ENCODE assay signal across 8 cellular contexts in the genomic region with DNA sequence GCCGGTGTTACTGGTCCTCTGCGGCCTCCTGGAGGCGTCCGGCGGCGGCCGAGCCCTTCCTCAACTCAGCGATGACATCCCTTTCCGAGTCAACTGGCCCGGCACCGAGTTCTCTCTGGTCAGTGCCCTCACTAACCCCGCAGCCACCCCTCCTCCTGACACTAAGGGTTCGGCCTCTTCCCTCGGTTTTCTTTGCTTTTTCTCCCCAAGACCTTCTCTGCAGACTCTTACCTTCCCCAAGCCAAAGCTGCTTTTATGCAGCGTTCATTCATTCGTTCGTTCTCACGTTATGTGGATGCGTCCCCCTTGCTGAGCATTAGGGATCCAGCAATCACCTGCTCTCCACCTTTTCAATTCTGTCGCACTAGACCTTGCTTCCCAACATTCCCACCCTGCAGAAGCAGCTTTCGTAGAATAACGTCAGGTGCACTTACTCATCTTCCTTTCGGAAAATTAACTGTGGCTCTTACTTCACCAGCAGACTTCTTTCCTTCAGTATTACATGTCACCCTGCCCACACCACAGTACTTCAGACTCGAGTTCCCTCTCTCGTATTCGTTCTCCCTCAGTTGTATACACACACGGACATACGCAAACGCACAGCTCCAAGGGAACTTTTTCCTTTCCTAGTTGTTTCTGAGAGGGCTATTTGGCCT. TPM values are rescaled to one million over a fixed set of nuclear protein-coding genes. Genes with fewer than 3 reads are reported as not detected.
DNase-seq lines count a peak whose midpoint lies in the region; ATAC-seq lines count a peak whose summit lies in the region.

No MANE protein-coding gene starts in this region.

- H3K4me3 ChIP-seq in iPS DF 6.9 (ENCODE audit: low read length) (peak overlapping the region; percentile 90), skeletal muscle cell (ENCODE audit: low read depth, low read length) (peak overlapping the region; percentile 100)

- DNase-seq in stimulated activated CD8-positive, alpha-beta memory T cell treated with anti-CD3 and anti-CD28 coated beads, Interleukin-12 subunit alpha, Interleukin-12 subunit beta, amount 100 ng/mL, for 1 hour (ENCODE audit: low read depth): peak; percentile 1
- DNase-seq in stimulated activated CD8-positive, alpha-beta memory T cell treated with anti-CD3 and anti-CD28 coated beads, Interleukin-4, amount 100 ng/mL, for 48 hours: no peak
- DNase-seq in MV-4-11 (lab: John Stamatoyannopoulos, UW) (peak; percentile 13), amniotic epithelial cell (ENCODE audit: low read depth) (peak; percentile 39), iPS DF 6.9 (ENCODE audit: low read depth, low spot score) (no peak), skeletal muscle cell (ENCODE audit: low read depth) (no peak), occipital lobe (lab: John Stamatoyannopoulos, UW) (no peak)

- H3K27me3 ChIP-seq in iPS DF 6.9 (ENCODE audit: control insufficient read depth, insufficient read depth, low read length): no peaks in the 10 kb centered on the region

- ATAC-seq in HG02623 (IDR thresholded peaks at IDR 0.05; ENCODE audit: unreplicated experiment): peak; percentile 40

- WGBS in iPS DF 6.9 (ENCODE audit: insufficient coverage, insufficient read length): no CpG with 5 or more reads among the region's 29 CpGs

- no peaks in the 10 kb centered on the region for H3K4me1 ChIP-seq in iPS DF 6.9 (ENCODE audit: control insufficient read depth, insufficient read depth, low read length)

- no peaks in the 10 kb centered on the region for H3K36me3 ChIP-seq in iPS DF 6.9 (ENCODE audit: control insufficient read depth, insufficient read depth, low read length)

- H3K9me3 ChIP-seq in iPS DF 6.9 (ENCODE audit: control insufficient read depth, insufficient read depth, low read length): no peaks in the 10 kb centered on the region

- no peak overlapping the region for H3K27ac ChIP-seq in iPS DF 6.9 (ENCODE audit: low read length)

RNA-seq across cellular contexts. Expression of a gene that starts 0.5 kb away (rescaled TPM):
- 62.5 TPM for total RNA-seq in occipital lobe

RNA-seq across cellular contexts. Expression of a gene that starts 0.6 kb away (rescaled TPM):
- 130 TPM for total RNA-seq in occipital lobe

RNA-seq across cellular contexts. Expression of a gene that starts 19.8 kb away (rescaled TPM):
- 5.3 TPM for total RNA-seq in occipital lobe

Comparison
In these comparisons a context has a peak if more than half of its experiments do, and no peak if none do; other contexts are left out.
1. DNase-seq: peak in stimulated activated CD8-positive, alpha-beta memory T cell treated with anti-CD3 and anti-CD28 coated beads, Interleukin-12 subunit alpha, Interleukin-12 subunit beta, amount 100 ng/mL, for 1 hour (single experiment), MV-4-11 (single experiment) and amniotic epithelial cell (single experiment); none in stimulated activated CD8-positive, alpha-beta memory T cell treated with anti-CD3 and anti-CD28 coated beads, Interleukin-4, amount 100 ng/mL, for 48 hours (single experiment), iPS DF 6.9 (single experiment), skeletal muscle cell (single experiment) and occipital lobe (single experiment).